ENCODE assay signal across 10 cellular contexts in the genomic region with DNA sequence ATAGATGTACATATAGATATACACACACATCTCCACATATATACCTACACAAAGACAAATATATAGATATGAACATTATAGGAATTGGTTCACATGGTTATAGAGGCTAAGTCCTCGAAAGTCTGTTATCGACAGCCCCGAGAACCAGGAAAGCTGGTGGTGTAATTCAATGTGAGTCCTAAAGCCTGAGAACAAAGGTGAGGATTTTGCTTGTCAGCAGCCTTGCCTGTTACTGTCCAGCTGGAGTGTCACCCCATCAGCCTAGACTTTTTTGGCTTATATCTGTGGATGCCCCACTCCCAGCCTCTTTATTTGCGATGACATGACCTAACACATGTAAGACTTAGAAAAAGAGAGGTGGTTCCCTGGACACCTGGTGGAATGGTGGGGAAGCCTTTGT.
DNase-seq lines count a peak whose midpoint lies in the region; ATAC-seq and TF ChIP-seq lines count a peak whose summit lies in the region.
"Had no signal": no experiment of that assay in that cellular context is flagged by ENCODE, and none has a peak within 500 bp of the region (broad histone marks: within the 10 kb centered on the region; RNA-seq: fewer than 3 reads in every experiment).

No MANE protein-coding gene starts in this region.

- POLR2A ChIA-PET in CD4-positive, alpha-beta T cell (lab: Charles Lee) = interaction anchor here (0.9 to 1.7 kb wide), 3 partner anchors 16 to 480 kb away, joined by 3 to 5 read pairs (median 4); partner anchors contain the start of gene FUBP1

- TF ChIP-seq CTCF in CD4-positive, alpha-beta T cell (IDR thresholded peaks at IDR 0.05) = no peak

- peaks cover 2% of the 10 kb centered on the region for H3K27me3 Mint-ChIP-seq in CD4-positive, alpha-beta T cell
- no peaks in the 10 kb centered on the region for H3K27me3 Mint-ChIP-seq in activated T-helper 2 cell treated with anti-CD3 and anti-CD28 coated beads, Interferon-gamma antibody, Interleukin-2, Interleukin-4, amounts not matched to agents 10 μg/mL and 5 μg/mL and 100 μg/mL, durations not matched to agents 14 hours and 24 hours and 36 hours (ENCODE audit: low read depth)

- peak overlapping the region; percentile 66 for H3K4me3 Mint-ChIP-seq in CD4-positive, alpha-beta T cell
- no peak overlapping the region for H3K4me3 Mint-ChIP-seq in activated T-helper 2 cell treated with anti-CD3 and anti-CD28 coated beads, Interferon-gamma antibody, Interleukin-2, Interleukin-4, amounts not matched to agents 10 μg/mL and 5 μg/mL and 100 μg/mL, durations not matched to agents 14 hours and 24 hours and 36 hours (ENCODE audit: low read depth)

- no peak overlapping the region for H3K27ac ChIP-seq in CD4-positive, alpha-beta T cell (ENCODE audit: low read depth, low read length)
- H3K27ac ChIP-seq in effector memory CD4-positive, alpha-beta T cell (ENCODE audit: insufficient read depth, low read length, poor library complexity, severe bottlenecking) = no peak overlapping the region
- H3K27ac ChIP-seq: foreskin keratinocyte had no signal

- peaks cover 7% of the 10 kb centered on the region for H3K27me3 ChIP-seq in CD4-positive, alpha-beta T cell (ENCODE audit: control insufficient read depth, insufficient read depth, low read length)
- H3K27me3 ChIP-seq in effector memory CD4-positive, alpha-beta T cell (replicated peaks; ENCODE audit: control insufficient read depth, insufficient read depth, low read length, poor library complexity, severe bottlenecking) = no peaks in the 10 kb centered on the region
- H3K27me3 ChIP-seq: foreskin keratinocyte had no signal

- CTCF ChIA-PET in CD4-positive, alpha-beta T cell (lab: Charles Lee) = interaction anchor here (2.0 kb wide), 1 partner anchor 11 kb away, joined by 9 read pairs; no protein-coding TSS in a partner anchor

- no peaks in the 10 kb centered on the region for H3K36me3 Mint-ChIP-seq in CD4-positive, alpha-beta T cell (ENCODE audit: low read depth)
- H3K36me3 Mint-ChIP-seq in activated T-helper 2 cell treated with anti-CD3 and anti-CD28 coated beads, Interferon-gamma antibody, Interleukin-2, Interleukin-4, amounts not matched to agents 10 μg/mL and 5 μg/mL and 100 μg/mL, durations not matched to agents 14 hours and 24 hours and 36 hours (ENCODE audit: low read depth) = no peaks in the 10 kb centered on the region

- H3K27ac Mint-ChIP-seq in CD4-positive, alpha-beta T cell = peak overlapping the region; percentile 12
- no peak overlapping the region for H3K27ac Mint-ChIP-seq in activated T-helper 2 cell treated with anti-CD3 and anti-CD28 coated beads, Interferon-gamma antibody, Interleukin-2, Interleukin-4, amounts not matched to agents 10 μg/mL and 5 μg/mL and 100 μg/mL, durations not matched to agents 14 hours and 24 hours and 36 hours

- H3K4me1 ChIP-seq in effector memory CD4-positive, alpha-beta T cell (ENCODE audit: control insufficient read depth, insufficient read depth, low read length, poor library complexity, severe bottlenecking) = peaks cover 10% of the 10 kb centered on the region
- H3K4me1 ChIP-seq: foreskin keratinocyte had no signal

- ATAC-seq in CD4-positive, alpha-beta T cell (ENCODE audit: poor library complexity) = no peak
- ATAC-seq in GM19395 (IDR thresholded peaks at IDR 0.05; ENCODE audit: unreplicated experiment) (peak; percentile 27), HG03354 (IDR thresholded peaks at IDR 0.05; ENCODE audit: poor library complexity, severe bottlenecking, unreplicated experiment) (peak; percentile 14)
- ATAC-seq: foreskin keratinocyte had no signal

- peak overlapping the region; percentile 41 for H3K4me3 ChIP-seq in effector memory CD4-positive, alpha-beta T cell (ENCODE audit: insufficient read depth, low read depth, low read length, poor library complexity, severe bottlenecking)

- intact Hi-C loops in CD4-positive, alpha-beta T cell (cut with DNase I, micrococcal nuclease) = no loop called here
- intact Hi-C loops in activated T-helper 2 cell treated with anti-CD3 and anti-CD28 coated beads, Interferon-gamma antibody, Interleukin-2, Interleukin-4, amounts not matched to agents 10 μg/mL and 5 μg/mL and 100 μg/mL, durations not matched to agents 14 hours and 24 hours and 36 hours (cut with micrococcal nuclease) = no loop called here

- peaks cover 20% of the 10 kb centered on the region for H3K4me1 Mint-ChIP-seq in CD4-positive, alpha-beta T cell (ENCODE audit: low read depth)
- H3K4me1 Mint-ChIP-seq in activated T-helper 2 cell treated with anti-CD3 and anti-CD28 coated beads, Interferon-gamma antibody, Interleukin-2, Interleukin-4, amounts not matched to agents 10 μg/mL and 5 μg/mL and 100 μg/mL, durations not matched to agents 14 hours and 24 hours and 36 hours (ENCODE audit: low read depth) = peaks cover 14% of the 10 kb centered on the region

- no peaks in the 10 kb centered on the region for H3K9me3 ChIP-seq in CD4-positive, alpha-beta T cell (ENCODE audit: control insufficient read depth, low read length)
- H3K9me3 ChIP-seq in effector memory CD4-positive, alpha-beta T cell (ENCODE audit: control insufficient read depth, low read length) = no peaks in the 10 kb centered on the region

- H3K36me3 ChIP-seq in effector memory CD4-positive, alpha-beta T cell (ENCODE audit: control insufficient read depth, insufficient read depth, low read length) = no peaks in the 10 kb centered on the region

- no peaks in the 10 kb centered on the region for H3K9me3 Mint-ChIP-seq in CD4-positive, alpha-beta T cell
- H3K9me3 Mint-ChIP-seq in activated T-helper 2 cell treated with anti-CD3 and anti-CD28 coated beads, Interferon-gamma antibody, Interleukin-2, Interleukin-4, amounts not matched to agents 10 μg/mL and 5 μg/mL and 100 μg/mL, durations not matched to agents 14 hours and 24 hours and 36 hours = no peaks in the 10 kb centered on the region

- no peak for DNase-seq in CD4-positive, alpha-beta T cell
- no peak for DNase-seq in effector memory CD4-positive, alpha-beta T cell
- DNase-seq in iPS-NIHi7 (ENCODE audit: extremely low spot score) (no peak), 8988T (no peak), HCEC 1CT (no peak)
- DNase-seq in activated T-helper 2 cell treated with anti-CD3 and anti-CD28 coated beads, Interferon-gamma antibody, Interleukin-2, Interleukin-4, amounts not matched to agents 10 μg/mL and 5 μg/mL and 100 μg/mL, durations not matched to agents 14 hours and 24 hours and 36 hours (ENCODE audit: low spot score) = no peak
- DNase-seq: foreskin keratinocyte, MV-4-11 had no signal
